In the genomic region with DNA sequence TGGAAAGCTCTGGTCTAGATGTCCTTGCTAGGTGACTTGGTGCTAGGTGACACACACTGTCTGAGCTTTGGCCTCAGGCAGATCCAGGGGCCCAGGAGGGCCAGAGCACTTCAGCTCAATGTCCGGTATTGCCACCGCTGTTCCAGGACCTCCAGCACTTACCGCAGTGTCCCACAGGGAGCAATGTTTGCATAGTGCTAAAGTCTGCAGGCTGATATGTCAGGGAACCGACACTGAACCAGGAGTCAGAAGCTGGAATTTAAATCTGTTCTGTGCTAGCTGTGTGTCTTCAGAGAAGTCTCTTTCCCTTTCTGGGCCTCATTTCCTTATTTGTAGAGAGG, we compare ENCODE assay signal across 1 cellular context.
A peak's percentile ranks its signal among the peaks of the same experiment; 100 is the strongest.
TF ChIP-seq lines count a peak whose summit lies in the region.

No MANE protein-coding gene starts in this region.

TF ChIP-seq in HepG2, 621 proteins besides CTCF, POLR2A, EP300 and RAD21 (continued from another document and continues in another):
- TF ChIP-seq, protein P1, sequence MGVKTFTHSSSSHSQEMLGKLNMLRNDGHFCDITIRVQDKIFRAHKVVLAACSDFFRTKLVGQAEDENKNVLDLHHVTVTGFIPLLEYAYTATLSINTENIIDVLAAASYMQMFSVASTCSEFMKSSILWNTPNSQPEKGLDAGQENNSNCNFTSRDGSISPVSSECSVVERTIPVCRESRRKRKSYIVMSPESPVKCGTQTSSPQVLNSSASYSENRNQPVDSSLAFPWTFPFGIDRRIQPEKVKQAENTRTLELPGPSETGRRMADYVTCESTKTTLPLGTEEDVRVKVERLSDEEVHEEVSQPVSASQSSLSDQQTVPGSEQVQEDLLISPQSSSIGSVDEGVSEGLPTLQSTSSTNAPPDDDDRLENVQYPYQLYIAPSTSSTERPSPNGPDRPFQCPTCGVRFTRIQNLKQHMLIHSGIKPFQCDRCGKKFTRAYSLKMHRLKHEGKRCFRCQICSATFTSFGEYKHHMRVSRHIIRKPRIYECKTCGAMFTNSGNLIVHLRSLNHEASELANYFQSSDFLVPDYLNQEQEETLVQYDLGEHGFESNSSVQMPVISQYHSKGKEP (CRISPR knock-in tag; IDR thresholded peaks at IDR 0.05) = no peak
- TF ChIP-seq MAFG (CRISPR knock-in tag; IDR thresholded peaks at IDR 0.05) (no peak), MTF2 (CRISPR knock-in tag; IDR thresholded peaks at IDR 0.05; ENCODE audit: borderline replicate concordance) (no peak), ZNF331 (CRISPR knock-in tag; IDR thresholded peaks at IDR 0.05) (peak; percentile 88), FOXC1 (CRISPR knock-in tag; IDR thresholded peaks at IDR 0.05; ENCODE audit: borderline replicate concordance) (no peak), ZNF747 (CRISPR knock-in tag; IDR thresholded peaks at IDR 0.05; ENCODE audit: borderline replicate concordance) (0 out of 2 replicates have a peak, but pooled peaks have one; percentile 58), ZSCAN21 (CRISPR knock-in tag; IDR thresholded peaks at IDR 0.05; ENCODE audit: borderline replicate concordance) (peak; percentile 87; the same call in 1 of the 2 replicates), MIER2 (CRISPR knock-in tag; IDR thresholded peaks at IDR 0.05) (peak; percentile 76; the same call in 1 of the 2 replicates), ZNF543 (CRISPR knock-in tag; IDR thresholded peaks at IDR 0.05) (peak; percentile 72; the same call in 1 of the 2 replicates), ESRRA (CRISPR knock-in tag; IDR thresholded peaks at IDR 0.05; ENCODE audit: low read depth) (peak; percentile 96), KLF11 (CRISPR knock-in tag; IDR thresholded peaks at IDR 0.05) (no peak), YY1 (IDR thresholded peaks at IDR 0.05; ENCODE audit: insufficient read depth, insufficient replicate concordance, low read depth, low read length) (peak; percentile 64), CCDC6 (CRISPR knock-in tag; IDR thresholded peaks at IDR 0.05) (no peak), ISX (CRISPR knock-in tag; conservative IDR thresholded peaks at IDR 0.05) (no peak), ZNF737 (CRISPR knock-in tag; IDR thresholded peaks at IDR 0.05; ENCODE audit: borderline replicate concordance) (no peak), GLI4 (CRISPR knock-in tag; IDR thresholded peaks at IDR 0.05; ENCODE audit: borderline replicate concordance) (no peak), ZNF772 (CRISPR knock-in tag; IDR thresholded peaks at IDR 0.05) (no peak), ZNF431 (CRISPR knock-in tag; IDR thresholded peaks at IDR 0.05; ENCODE audit: borderline replicate concordance, low read depth) (0 out of 2 replicates have a peak, but pooled peaks have one; percentile 50)
- TF ChIP-seq, protein P2, sequence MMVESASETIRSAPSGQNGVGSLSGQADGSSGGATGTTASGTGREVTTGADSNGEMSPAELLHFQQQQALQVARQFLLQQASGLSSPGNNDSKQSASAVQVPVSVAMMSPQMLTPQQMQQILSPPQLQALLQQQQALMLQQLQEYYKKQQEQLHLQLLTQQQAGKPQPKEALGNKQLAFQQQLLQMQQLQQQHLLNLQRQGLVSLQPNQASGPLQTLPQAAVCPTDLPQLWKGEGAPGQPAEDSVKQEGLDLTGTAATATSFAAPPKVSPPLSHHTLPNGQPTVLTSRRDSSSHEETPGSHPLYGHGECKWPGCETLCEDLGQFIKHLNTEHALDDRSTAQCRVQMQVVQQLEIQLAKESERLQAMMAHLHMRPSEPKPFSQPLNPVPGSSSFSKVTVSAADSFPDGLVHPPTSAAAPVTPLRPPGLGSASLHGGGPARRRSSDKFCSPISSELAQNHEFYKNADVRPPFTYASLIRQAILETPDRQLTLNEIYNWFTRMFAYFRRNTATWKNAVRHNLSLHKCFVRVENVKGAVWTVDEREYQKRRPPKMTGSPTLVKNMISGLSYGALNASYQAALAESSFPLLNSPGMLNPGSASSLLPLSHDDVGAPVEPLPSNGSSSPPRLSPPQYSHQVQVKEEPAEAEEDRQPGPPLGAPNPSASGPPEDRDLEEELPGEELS (CRISPR knock-in tag; IDR thresholded peaks at IDR 0.05) = peak; percentile 88
- TF ChIP-seq, protein P3, sequence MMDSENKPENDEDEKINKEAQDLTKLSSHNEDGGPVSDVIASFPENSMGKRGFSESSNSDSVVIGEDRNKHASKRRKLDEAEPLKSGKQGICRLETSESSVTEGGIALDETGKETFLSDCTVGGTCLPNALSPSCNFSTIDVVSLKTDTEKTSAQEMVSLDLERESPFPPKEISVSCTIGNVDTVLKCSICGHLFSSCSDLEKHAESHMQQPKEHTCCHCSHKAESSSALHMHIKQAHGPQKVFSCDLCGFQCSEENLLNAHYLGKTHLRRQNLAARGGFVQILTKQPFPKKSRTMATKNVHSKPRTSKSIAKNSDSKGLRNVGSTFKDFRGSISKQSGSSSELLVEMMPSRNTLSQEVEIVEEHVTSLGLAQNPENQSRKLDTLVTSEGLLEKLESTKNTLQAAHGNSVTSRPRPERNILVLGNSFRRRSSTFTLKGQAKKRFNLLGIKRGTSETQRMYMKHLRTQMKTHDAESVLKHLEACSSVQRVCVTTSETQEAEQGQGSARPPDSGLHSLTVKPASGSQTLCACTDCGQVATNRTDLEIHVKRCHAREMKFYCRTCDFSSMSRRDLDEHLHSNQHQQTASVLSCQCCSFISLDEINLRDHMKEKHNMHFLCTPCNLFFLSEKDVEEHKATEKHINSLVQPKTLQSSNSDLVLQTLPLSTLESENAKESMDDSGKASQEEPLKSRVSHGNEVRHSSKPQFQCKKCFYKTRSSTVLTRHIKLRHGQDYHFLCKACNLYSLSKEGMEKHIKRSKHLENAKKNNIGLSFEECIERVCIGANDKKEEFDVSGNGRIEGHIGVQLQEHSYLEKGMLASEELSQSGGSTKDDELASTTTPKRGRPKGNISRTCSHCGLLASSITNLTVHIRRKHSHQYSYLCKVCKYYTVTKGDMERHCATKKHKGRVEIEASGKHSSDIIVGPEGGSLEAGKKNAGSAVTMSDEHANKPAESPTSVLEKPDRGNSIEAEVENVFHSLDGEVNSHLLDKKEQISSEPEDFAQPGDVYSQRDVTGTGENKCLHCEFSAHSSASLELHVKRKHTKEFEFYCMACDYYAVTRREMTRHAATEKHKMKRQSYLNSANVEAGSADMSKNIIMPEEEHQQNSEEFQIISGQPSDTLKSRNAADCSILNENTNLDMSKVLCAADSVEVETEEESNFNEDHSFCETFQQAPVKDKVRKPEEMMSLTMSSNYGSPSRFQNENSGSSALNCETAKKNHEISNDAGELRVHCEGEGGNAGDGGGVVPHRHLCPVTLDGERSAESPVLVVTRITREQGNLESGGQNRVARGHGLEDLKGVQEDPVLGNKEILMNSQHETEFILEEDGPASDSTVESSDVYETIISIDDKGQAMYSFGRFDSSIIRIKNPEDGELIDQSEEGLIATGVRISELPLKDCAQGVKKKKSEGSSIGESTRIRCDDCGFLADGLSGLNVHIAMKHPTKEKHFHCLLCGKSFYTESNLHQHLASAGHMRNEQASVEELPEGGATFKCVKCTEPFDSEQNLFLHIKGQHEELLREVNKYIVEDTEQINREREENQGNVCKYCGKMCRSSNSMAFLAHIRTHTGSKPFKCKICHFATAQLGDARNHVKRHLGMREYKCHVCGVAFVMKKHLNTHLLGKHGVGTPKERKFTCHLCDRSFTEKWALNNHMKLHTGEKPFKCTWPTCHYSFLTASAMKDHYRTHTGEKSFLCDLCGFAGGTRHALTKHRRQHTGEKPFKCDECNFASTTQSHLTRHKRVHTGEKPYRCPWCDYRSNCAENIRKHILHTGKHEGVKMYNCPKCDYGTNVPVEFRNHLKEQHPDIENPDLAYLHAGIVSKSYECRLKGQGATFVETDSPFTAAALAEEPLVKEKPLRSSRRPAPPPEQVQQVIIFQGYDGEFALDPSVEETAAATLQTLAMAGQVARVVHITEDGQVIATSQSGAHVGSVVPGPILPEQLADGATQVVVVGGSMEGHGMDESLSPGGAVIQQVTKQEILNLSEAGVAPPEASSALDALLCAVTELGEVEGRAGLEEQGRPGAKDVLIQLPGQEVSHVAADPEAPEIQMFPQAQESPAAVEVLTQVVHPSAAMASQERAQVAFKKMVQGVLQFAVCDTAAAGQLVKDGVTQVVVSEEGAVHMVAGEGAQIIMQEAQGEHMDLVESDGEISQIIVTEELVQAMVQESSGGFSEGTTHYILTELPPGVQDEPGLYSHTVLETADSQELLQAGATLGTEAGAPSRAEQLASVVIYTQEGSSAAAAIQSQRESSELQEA (CRISPR knock-in tag; IDR thresholded peaks at IDR 0.05; ENCODE audit: not compliant biosample characterization) = no peak
- TF ChIP-seq, protein P4, sequence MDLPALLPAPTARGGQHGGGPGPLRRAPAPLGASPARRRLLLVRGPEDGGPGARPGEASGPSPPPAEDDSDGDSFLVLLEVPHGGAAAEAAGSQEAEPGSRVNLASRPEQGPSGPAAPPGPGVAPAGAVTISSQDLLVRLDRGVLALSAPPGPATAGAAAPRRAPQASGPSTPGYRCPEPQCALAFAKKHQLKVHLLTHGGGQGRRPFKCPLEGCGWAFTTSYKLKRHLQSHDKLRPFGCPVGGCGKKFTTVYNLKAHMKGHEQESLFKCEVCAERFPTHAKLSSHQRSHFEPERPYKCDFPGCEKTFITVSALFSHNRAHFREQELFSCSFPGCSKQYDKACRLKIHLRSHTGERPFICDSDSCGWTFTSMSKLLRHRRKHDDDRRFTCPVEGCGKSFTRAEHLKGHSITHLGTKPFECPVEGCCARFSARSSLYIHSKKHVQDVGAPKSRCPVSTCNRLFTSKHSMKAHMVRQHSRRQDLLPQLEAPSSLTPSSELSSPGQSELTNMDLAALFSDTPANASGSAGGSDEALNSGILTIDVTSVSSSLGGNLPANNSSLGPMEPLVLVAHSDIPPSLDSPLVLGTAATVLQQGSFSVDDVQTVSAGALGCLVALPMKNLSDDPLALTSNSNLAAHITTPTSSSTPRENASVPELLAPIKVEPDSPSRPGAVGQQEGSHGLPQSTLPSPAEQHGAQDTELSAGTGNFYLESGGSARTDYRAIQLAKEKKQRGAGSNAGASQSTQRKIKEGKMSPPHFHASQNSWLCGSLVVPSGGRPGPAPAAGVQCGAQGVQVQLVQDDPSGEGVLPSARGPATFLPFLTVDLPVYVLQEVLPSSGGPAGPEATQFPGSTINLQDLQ (CRISPR knock-in tag; IDR thresholded peaks at IDR 0.05) = no peak
- TF ChIP-seq, protein P5, sequence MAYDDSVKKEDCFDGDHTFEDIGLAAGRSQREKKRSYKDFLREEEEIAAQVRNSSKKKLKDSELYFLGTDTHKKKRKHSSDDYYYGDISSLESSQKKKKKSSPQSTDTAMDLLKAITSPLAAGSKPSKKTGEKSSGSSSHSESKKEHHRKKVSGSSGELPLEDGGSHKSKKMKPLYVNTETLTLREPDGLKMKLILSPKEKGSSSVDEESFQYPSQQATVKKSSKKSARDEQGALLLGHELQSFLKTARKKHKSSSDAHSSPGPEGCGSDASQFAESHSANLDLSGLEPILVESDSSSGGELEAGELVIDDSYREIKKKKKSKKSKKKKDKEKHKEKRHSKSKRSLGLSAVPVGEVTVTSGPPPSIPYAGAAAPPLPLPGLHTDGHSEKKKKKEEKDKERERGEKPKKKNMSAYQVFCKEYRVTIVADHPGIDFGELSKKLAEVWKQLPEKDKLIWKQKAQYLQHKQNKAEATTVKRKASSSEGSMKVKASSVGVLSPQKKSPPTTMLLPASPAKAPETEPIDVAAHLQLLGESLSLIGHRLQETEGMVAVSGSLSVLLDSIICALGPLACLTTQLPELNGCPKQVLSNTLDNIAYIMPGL (CRISPR knock-in tag; IDR thresholded peaks at IDR 0.05; ENCODE audit: borderline replicate concordance in 1 of 2, low read depth in 1 of 2) = peak; percentile 61 to 64; a peak in 2 of 4 replicates
- TF ChIP-seq, protein P6, sequence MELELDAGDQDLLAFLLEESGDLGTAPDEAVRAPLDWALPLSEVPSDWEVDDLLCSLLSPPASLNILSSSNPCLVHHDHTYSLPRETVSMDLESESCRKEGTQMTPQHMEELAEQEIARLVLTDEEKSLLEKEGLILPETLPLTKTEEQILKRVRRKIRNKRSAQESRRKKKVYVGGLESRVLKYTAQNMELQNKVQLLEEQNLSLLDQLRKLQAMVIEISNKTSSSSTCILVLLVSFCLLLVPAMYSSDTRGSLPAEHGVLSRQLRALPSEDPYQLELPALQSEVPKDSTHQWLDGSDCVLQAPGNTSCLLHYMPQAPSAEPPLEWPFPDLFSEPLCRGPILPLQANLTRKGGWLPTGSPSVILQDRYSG (CRISPR knock-in tag; IDR thresholded peaks at IDR 0.05) = 0 out of 2 replicates have a peak, but pooled peaks have one; percentile 44
- TF ChIP-seq, protein P7, sequence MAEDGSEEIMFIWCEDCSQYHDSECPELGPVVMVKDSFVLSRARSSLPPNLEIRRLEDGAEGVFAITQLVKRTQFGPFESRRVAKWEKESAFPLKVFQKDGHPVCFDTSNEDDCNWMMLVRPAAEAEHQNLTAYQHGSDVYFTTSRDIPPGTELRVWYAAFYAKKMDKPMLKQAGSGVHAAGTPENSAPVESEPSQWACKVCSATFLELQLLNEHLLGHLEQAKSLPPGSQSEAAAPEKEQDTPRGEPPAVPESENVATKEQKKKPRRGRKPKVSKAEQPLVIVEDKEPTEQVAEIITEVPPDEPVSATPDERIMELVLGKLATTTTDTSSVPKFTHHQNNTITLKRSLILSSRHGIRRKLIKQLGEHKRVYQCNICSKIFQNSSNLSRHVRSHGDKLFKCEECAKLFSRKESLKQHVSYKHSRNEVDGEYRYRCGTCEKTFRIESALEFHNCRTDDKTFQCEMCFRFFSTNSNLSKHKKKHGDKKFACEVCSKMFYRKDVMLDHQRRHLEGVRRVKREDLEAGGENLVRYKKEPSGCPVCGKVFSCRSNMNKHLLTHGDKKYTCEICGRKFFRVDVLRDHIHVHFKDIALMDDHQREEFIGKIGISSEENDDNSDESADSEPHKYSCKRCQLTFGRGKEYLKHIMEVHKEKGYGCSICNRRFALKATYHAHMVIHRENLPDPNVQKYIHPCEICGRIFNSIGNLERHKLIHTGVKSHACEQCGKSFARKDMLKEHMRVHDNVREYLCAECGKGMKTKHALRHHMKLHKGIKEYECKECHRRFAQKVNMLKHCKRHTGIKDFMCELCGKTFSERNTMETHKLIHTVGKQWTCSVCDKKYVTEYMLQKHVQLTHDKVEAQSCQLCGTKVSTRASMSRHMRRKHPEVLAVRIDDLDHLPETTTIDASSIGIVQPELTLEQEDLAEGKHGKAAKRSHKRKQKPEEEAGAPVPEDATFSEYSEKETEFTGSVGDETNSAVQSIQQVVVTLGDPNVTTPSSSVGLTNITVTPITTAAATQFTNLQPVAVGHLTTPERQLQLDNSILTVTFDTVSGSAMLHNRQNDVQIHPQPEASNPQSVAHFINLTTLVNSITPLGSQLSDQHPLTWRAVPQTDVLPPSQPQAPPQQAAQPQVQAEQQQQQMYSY (CRISPR knock-in tag; IDR thresholded peaks at IDR 0.05) = no peak
- TF ChIP-seq, protein P8, sequence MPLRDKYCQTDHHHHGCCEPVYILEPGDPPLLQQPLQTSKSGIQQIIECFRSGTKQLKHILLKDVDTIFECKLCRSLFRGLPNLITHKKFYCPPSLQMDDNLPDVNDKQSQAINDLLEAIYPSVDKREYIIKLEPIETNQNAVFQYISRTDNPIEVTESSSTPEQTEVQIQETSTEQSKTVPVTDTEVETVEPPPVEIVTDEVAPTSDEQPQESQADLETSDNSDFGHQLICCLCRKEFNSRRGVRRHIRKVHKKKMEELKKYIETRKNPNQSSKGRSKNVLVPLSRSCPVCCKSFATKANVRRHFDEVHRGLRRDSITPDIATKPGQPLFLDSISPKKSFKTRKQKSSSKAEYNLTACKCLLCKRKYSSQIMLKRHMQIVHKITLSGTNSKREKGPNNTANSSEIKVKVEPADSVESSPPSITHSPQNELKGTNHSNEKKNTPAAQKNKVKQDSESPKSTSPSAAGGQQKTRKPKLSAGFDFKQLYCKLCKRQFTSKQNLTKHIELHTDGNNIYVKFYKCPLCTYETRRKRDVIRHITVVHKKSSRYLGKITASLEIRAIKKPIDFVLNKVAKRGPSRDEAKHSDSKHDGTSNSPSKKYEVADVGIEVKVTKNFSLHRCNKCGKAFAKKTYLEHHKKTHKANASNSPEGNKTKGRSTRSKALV (CRISPR knock-in tag; IDR thresholded peaks at IDR 0.05) = no peak
